1 cellular context compared by ENCODE assay signal in genomic region chr3:137325170-137325569, GRCh38.
TF ChIP-seq lines count a peak whose summit lies in the region.

No MANE protein-coding gene starts in this region.

TF ChIP-seq in GM12878, 131 proteins besides CTCF, POLR2A, EP300 and RAD21 (continued from another document):
- TF ChIP-seq CBX3 (IDR thresholded peaks at IDR 0.05; ENCODE audit: borderline replicate concordance, low read depth) (no peak), STAT3 (IDR thresholded peaks at IDR 0.05; ENCODE audit: low read depth, low read length) (no peak), MTA2 (IDR thresholded peaks at IDR 0.05; ENCODE audit: low read depth) (0 out of 2 replicates have a peak, but pooled peaks have one; percentile 30), RCOR1 (conservative IDR thresholded peaks at IDR 0.05; ENCODE audit: low read depth, low read length) (no peak), DPF2 (IDR thresholded peaks at IDR 0.05) (peak; percentile 69), BRCA1 (IDR thresholded peaks at IDR 0.05; ENCODE audit: low read depth, low read length) (no peak), WRNIP1 (IDR thresholded peaks at IDR 0.05; ENCODE audit: borderline replicate concordance, low read depth, low read length) (no peak), PAX5 (IDR thresholded peaks at IDR 0.05; ENCODE audit: borderline replicate concordance, low read depth, low read length) (no peak), HCFC1 (IDR thresholded peaks at IDR 0.05; ENCODE audit: low read length) (no peak), NBN (IDR thresholded peaks at IDR 0.05) (no peak)
